In genomic region chr7:32878023-32878422, GRCh38 we compare ENCODE assay signal across 1 cellular context.
TF ChIP-seq lines count a peak whose summit lies in the region.

No MANE protein-coding gene starts in this region.

TF ChIP-seq in K562, 482 proteins besides CTCF, POLR2A, EP300 and RAD21:
- TF ChIP-seq ZBTB33 (CRISPR knock-in tag; IDR thresholded peaks at IDR 0.05), result 0 out of 2 replicates have a peak, but pooled peaks have one; percentile 27
